In genomic region chr15:66713843-66714508, GRCh38 we compare ENCODE assay signal across 11 cellular contexts.
DNase-seq lines count a peak whose midpoint lies in the region; ATAC-seq and TF ChIP-seq lines count a peak whose summit lies in the region.
"Had no signal": no experiment of that assay in that cellular context is flagged by ENCODE, and none has a peak within 500 bp of the region (broad histone marks: within the 10 kb centered on the region; RNA-seq: fewer than 3 reads in every experiment).

No MANE protein-coding gene starts in this region.

- H3F3A ChIP-seq in DOHH2 (ENCODE audit: control insufficient read depth, insufficient read depth) (peaks cover 7% of the 10 kb centered on the region), OCI-LY1 (ENCODE audit: insufficient read depth, low read length) (no peaks in the 10 kb centered on the region)

- peak overlapping the region; percentile 72; the same call in 1 of the 2 replicates for H3K9ac ChIP-seq in OCI-LY1 (ENCODE audit: low read length)

- H3K4me2 ChIP-seq in DOHH2 (ENCODE audit: low read length) = peak overlapping the region; percentile 69
- H3K4me2 ChIP-seq in OCI-LY1 (ENCODE audit: low read length) = peak overlapping the region; percentile 73

- H3K4me3 ChIP-seq in DOHH2 (ENCODE audit: low read length) (peak overlapping the region; percentile 49), OCI-LY1 (ENCODE audit: low read depth, low read length, poor library complexity, severe bottlenecking) (peak overlapping the region; percentile 37)

- H3K9me3 ChIP-seq in DOHH2 (ENCODE audit: control insufficient read depth, insufficient read depth, low read length) (no peaks in the 10 kb centered on the region), OCI-LY1 (ENCODE audit: low read length) (no peaks in the 10 kb centered on the region)

- H2AFZ ChIP-seq in OCI-LY1 (ENCODE audit: low read length) = no peak overlapping the region

- no peaks in the 10 kb centered on the region for H3K27me3 Mint-ChIP-seq in nephron (ENCODE audit: low read depth)

- H3K79me2 ChIP-seq in DOHH2 (ENCODE audit: control insufficient read depth, low read length) (no peaks in the 10 kb centered on the region), OCI-LY1 (ENCODE audit: insufficient read depth, low read length) (no peaks in the 10 kb centered on the region)

- DNase-seq in retina = no peak
- no peak for DNase-seq in OCI-M2 (lab: John Stamatoyannopoulos, UW; ENCODE audit: unreplicated experiment)
- DNase-seq in T-helper 1 cell = no peak
- no peak for DNase-seq in dedifferentiated amniotic fluid mesenchymal stem cell (ENCODE audit: extremely low spot score)
- DNase-seq: AML-193, naive B cell, NCI-H2081 had no signal

- H3K9me3 Mint-ChIP-seq in nephron = no peaks in the 10 kb centered on the region
- H3K9me3 Mint-ChIP-seq: naive B cell had no signal

- H3K36me3 ChIP-seq in DOHH2 (ENCODE audit: control insufficient read depth, low read length) (no peaks in the 10 kb centered on the region), OCI-LY1 (ENCODE audit: insufficient read depth, low read length) (peaks cover 19% of the 10 kb centered on the region; the same call in 1 of the 2 replicates)

- H3K4me3 Mint-ChIP-seq in nephron = no peak overlapping the region

- H3K27me3 ChIP-seq in DOHH2 (ENCODE audit: control insufficient read depth, low read length) = no peaks in the 10 kb centered on the region
- H3K27me3 ChIP-seq in OCI-LY1 (ENCODE audit: insufficient read depth, low read length) = no peaks in the 10 kb centered on the region

- H4K20me1 ChIP-seq in DOHH2 (ENCODE audit: control insufficient read depth, insufficient read depth, low read depth, low read length) = no peaks in the 10 kb centered on the region
- H4K20me1 ChIP-seq in OCI-LY1 (ENCODE audit: insufficient read depth, low read length) = no peaks in the 10 kb centered on the region

- H3K36me3 Mint-ChIP-seq in nephron (ENCODE audit: low read depth) = peaks cover 59% of the 10 kb centered on the region
- H3K36me3 Mint-ChIP-seq: naive B cell had no signal

- peak; percentile 56 for ATAC-seq in GM21381 (IDR thresholded peaks at IDR 0.05; ENCODE audit: unreplicated experiment)

- H3K27ac Mint-ChIP-seq in nephron = peak overlapping the region; percentile 30 to 93 (median 82)

- H3K9me2 ChIP-seq in DOHH2 (replicated peaks; ENCODE audit: control insufficient read depth, low read length) (no peaks in the 10 kb centered on the region), OCI-LY1 (ENCODE audit: low read depth, low read length) (no peaks in the 10 kb centered on the region)

- H3K4me1 ChIP-seq in DOHH2 (ENCODE audit: control insufficient read depth, low read length) = peaks cover 40% of the 10 kb centered on the region
- peaks cover 82% of the 10 kb centered on the region for H3K4me1 ChIP-seq in OCI-LY1 (ENCODE audit: insufficient read depth, low read length, severe bottlenecking)

- TF ChIP-seq CTCF in DOHH2 (IDR thresholded peaks at IDR 0.05; ENCODE audit: low read depth, low read length, poor library complexity, severe bottlenecking) (no peak), OCI-LY1 (IDR thresholded peaks at IDR 0.05; ENCODE audit: low read length) (no peak), nephron (IDR thresholded peaks at IDR 0.05; ENCODE audit: unreplicated experiment in 3 of 3) (no peak)

- peaks cover 72% of the 10 kb centered on the region for H3K4me1 Mint-ChIP-seq in nephron

- H3K27ac ChIP-seq in DOHH2 (ENCODE audit: low read depth, low read length) (peak overlapping the region; percentile 32), OCI-LY1 (ENCODE audit: low read depth, low read length, poor library complexity, severe bottlenecking) (peak overlapping the region; percentile 100)
